8 cellular contexts compared by ENCODE assay signal in genomic region chr9:15211160-15211993, GRCh38.
DNase-seq lines count a peak whose midpoint lies in the region; ATAC-seq, FAIRE-seq and TF ChIP-seq lines count a peak whose summit lies in the region.

No MANE protein-coding gene starts in this region.

- H3K36me3 ChIP-seq in effector memory CD4-positive, alpha-beta T cell (ENCODE audit: control insufficient read depth, insufficient read depth, low read length): peaks cover 17% of the 10 kb centered on the region

- H3K27ac Mint-ChIP-seq in memory B cell: no peak overlapping the region

- no peak overlapping the region for H3K27ac ChIP-seq in effector memory CD4-positive, alpha-beta T cell (ENCODE audit: insufficient read depth, low read length, poor library complexity, severe bottlenecking)

- peak; percentile 54 for DNase-seq in GM13976 (ENCODE audit: low spot score)
- DNase-seq in NCI-H226: peak; percentile 12
- DNase-seq in activated CD4-positive, alpha-beta T cell treated with anti-CD3 and anti-CD28 coated beads for 48 hours: peak; percentile 63
- DNase-seq in effector memory CD4-positive, alpha-beta T cell: peak; percentile 10 to 38 (median 13)
- peak; percentile 58 to 60 for DNase-seq in memory B cell (ENCODE audit: low spot score in 2 of 2)
- peak; percentile 24 for DNase-seq in stimulated activated CD8-positive, alpha-beta memory T cell treated with anti-CD3 and anti-CD28 coated beads, Interleukin-4, amount 100 ng/mL, for 24 hours (ENCODE audit: low read depth)

- no peaks in the 10 kb centered on the region for H3K4me1 Mint-ChIP-seq in memory B cell

- peak; percentile 63 for ATAC-seq in HG03045 (IDR thresholded peaks at IDR 0.05; ENCODE audit: unreplicated experiment)
- ATAC-seq in memory B cell (ENCODE audit: low read depth): peak; percentile 39

- H3K27me3 Mint-ChIP-seq in memory B cell: no peaks in the 10 kb centered on the region

- H3K4me3 Mint-ChIP-seq in memory B cell: no peak overlapping the region

- H3K27me3 ChIP-seq in effector memory CD4-positive, alpha-beta T cell (replicated peaks; ENCODE audit: control insufficient read depth, insufficient read depth, low read length, poor library complexity, severe bottlenecking): no peaks in the 10 kb centered on the region

- H3K9me3 ChIP-seq in effector memory CD4-positive, alpha-beta T cell (ENCODE audit: control insufficient read depth, low read length): no peaks in the 10 kb centered on the region

- H3K4me3 ChIP-seq in effector memory CD4-positive, alpha-beta T cell (ENCODE audit: insufficient read depth, low read depth, low read length, poor library complexity, severe bottlenecking): no peak overlapping the region

- peak; percentile 95 for FAIRE-seq in A204.1 (lab: Jason Lieb, UNC)

- H3K4me1 ChIP-seq in effector memory CD4-positive, alpha-beta T cell (ENCODE audit: control insufficient read depth, insufficient read depth, low read length, poor library complexity, severe bottlenecking): no peaks in the 10 kb centered on the region

- peak; percentile 77 for TF ChIP-seq CTCF in GM13976 (IDR thresholded peaks at IDR 0.05; ENCODE audit: borderline replicate concordance, control extremely low read depth, extremely low read depth, insufficient read depth, missing control alignments)

- in situ Hi-C loops in GM13976 (cut with MboI; ENCODE audit: low sequenced_read_pairs, unreplicated experiment): loop anchor here (25.0 kb wide), 1 partner anchor 401 kb away; no protein-coding TSS in a partner anchor

- H3K36me3 Mint-ChIP-seq in memory B cell: peaks cover 8% of the 10 kb centered on the region

- peaks cover 2% of the 10 kb centered on the region for H3K9me3 Mint-ChIP-seq in memory B cell

Comparison
In these comparisons a context has a peak if more than half of its experiments do, and no peak if none do; other contexts are left out.
1. DNase-seq: peak in every context shown above with its lines; median percentile 63 in activated CD4-positive, alpha-beta T cell treated with anti-CD3 and anti-CD28 coated beads for 48 hours; 59 in memory B cell; 54 in GM13976; 24 in stimulated activated CD8-positive, alpha-beta memory T cell treated with anti-CD3 and anti-CD28 coated beads, Interleukin-4, amount 100 ng/mL, for 24 hours; 13 in effector memory CD4-positive, alpha-beta T cell; 12 in NCI-H226.